1 cellular context compared by ENCODE assay signal in genomic region chr5:29069104-29069402, GRCh38.
TF ChIP-seq lines count a peak whose summit lies in the region.

No MANE protein-coding gene starts in this region.

TF ChIP-seq in GM23338, 12 proteins besides CTCF, POLR2A, EP300 and RAD21 (continued from another document):
- TF ChIP-seq ZNF462 (CRISPR knock-in tag; IDR thresholded peaks at IDR 0.05), result no peak
- no peak for TF ChIP-seq NANOG (IDR thresholded peaks at IDR 0.05; ENCODE audit: borderline replicate concordance)
